ENCODE assay signal across 24 cellular contexts in the genomic region with DNA sequence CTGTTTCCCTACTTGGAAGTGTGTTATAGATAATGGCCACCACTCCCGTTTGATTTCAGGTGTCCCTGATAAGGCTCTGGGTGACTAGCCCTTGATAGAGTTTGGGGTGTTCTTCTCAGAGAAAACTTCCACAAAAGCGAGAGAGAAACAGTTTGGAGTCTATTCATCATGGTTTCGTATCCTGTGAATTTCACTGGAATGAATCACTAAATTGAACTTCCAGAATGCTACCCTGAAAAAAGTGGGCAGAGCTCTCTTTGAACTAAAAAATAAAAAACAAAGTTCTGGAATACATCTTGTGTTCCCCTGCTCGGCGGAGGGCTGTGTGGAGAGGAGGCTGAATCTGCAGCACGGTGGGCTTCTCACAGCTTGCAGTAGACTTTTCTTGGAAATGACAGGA. TPM values are rescaled to one million over a fixed set of nuclear protein-coding genes. Genes with fewer than 3 reads are reported as not detected.
DNase-seq lines count a peak whose midpoint lies in the region; TF ChIP-seq lines count a peak whose summit lies in the region.
"Had no signal": no experiment of that assay in that cellular context is flagged by ENCODE, and none has a peak within 500 bp of the region (broad histone marks: within the 10 kb centered on the region; RNA-seq: fewer than 3 reads in every experiment).

No MANE protein-coding gene starts in this region.

- H3K4me3 Mint-ChIP-seq in activated T-helper 1 cell treated with anti-CD3 and anti-CD28 coated beads, Interleukin-12 subunit alpha, Interleukin-12 subunit beta, Interleukin-2, Interleukin-4 antibody, amounts not matched to agents 30 ng/mL and 10 ng/mL and 1 ng/mL, durations not matched to agents 14 hours and 24 hours and 36 hours: no peak overlapping the region
- H3K4me3 Mint-ChIP-seq: activated CD4-positive, alpha-beta memory T cell treated with anti-CD3 and anti-CD28 coated beads for 36 hours; activated naive CD4-positive, alpha-beta T cell treated with anti-CD3 and anti-CD28 coated beads, Interleukin-2, amount 50 U/mL, for 24 hours; activated T-helper 17 cell treated with anti-CD3 and anti-CD28 coated beads, Interleukin-2, amount 50 U/mL, for 72 hours; CD4-positive, CD25-positive, alpha-beta regulatory T cell; memory B cell had no signal

- no peaks in the 10 kb centered on the region for H3K9me3 ChIP-seq in suprapubic skin
- H3K9me3 ChIP-seq: ascending aorta, thoracic aorta had no signal

- no peak for TF ChIP-seq POLR2A in suprapubic skin (IDR thresholded peaks at IDR 0.05)

- H3K27ac Mint-ChIP-seq in activated T-helper 1 cell treated with anti-CD3 and anti-CD28 coated beads, Interleukin-12 subunit alpha, Interleukin-12 subunit beta, Interleukin-2, Interleukin-4 antibody, amounts not matched to agents 30 ng/mL and 10 ng/mL and 1 ng/mL, durations not matched to agents 14 hours and 24 hours and 36 hours: no peak overlapping the region
- H3K27ac Mint-ChIP-seq: activated CD4-positive, alpha-beta memory T cell treated with anti-CD3 and anti-CD28 coated beads for 36 hours; activated naive CD4-positive, alpha-beta T cell treated with anti-CD3 and anti-CD28 coated beads, Interleukin-2, amount 50 U/mL, for 24 hours; activated T-helper 17 cell treated with anti-CD3 and anti-CD28 coated beads, Interleukin-2, amount 50 U/mL, for 72 hours; CD4-positive, CD25-positive, alpha-beta regulatory T cell; memory B cell had no signal

- peaks cover 22% of the 10 kb centered on the region for H3K27me3 Mint-ChIP-seq in activated T-helper 1 cell treated with anti-CD3 and anti-CD28 coated beads, Interleukin-12 subunit alpha, Interleukin-12 subunit beta, Interleukin-2, Interleukin-4 antibody, amounts not matched to agents 30 ng/mL and 10 ng/mL and 1 ng/mL, durations not matched to agents 14 hours and 24 hours and 36 hours (ENCODE audit: insufficient read depth)

- peaks cover 9% of the 10 kb centered on the region for H3K4me1 ChIP-seq in suprapubic skin

- no peak for TF ChIP-seq EP300 in suprapubic skin (IDR thresholded peaks at IDR 0.05)

- intact Hi-C loops in activated T-helper 1 cell treated with anti-CD3 and anti-CD28 coated beads, Interleukin-12 subunit alpha, Interleukin-12 subunit beta, Interleukin-2, Interleukin-4 antibody, amounts not matched to agents 30 ng/mL and 10 ng/mL and 1 ng/mL, durations not matched to agents 14 hours and 24 hours and 36 hours (cut with micrococcal nuclease): no loop called here

- no peaks in the 10 kb centered on the region for H3K4me1 Mint-ChIP-seq in activated T-helper 1 cell treated with anti-CD3 and anti-CD28 coated beads, Interleukin-12 subunit alpha, Interleukin-12 subunit beta, Interleukin-2, Interleukin-4 antibody, amounts not matched to agents 30 ng/mL and 10 ng/mL and 1 ng/mL, durations not matched to agents 14 hours and 24 hours and 36 hours (ENCODE audit: low read depth)
- H3K4me1 Mint-ChIP-seq: activated naive CD4-positive, alpha-beta T cell treated with anti-CD3 and anti-CD28 coated beads, Interleukin-2, amount 50 U/mL, for 24 hours; activated T-helper 17 cell treated with anti-CD3 and anti-CD28 coated beads, Interleukin-2, amount 50 U/mL, for 72 hours; CD4-positive, CD25-positive, alpha-beta regulatory T cell; memory B cell had no signal

- no peaks in the 10 kb centered on the region for H3K36me3 ChIP-seq in suprapubic skin
- H3K36me3 ChIP-seq: ascending aorta, thoracic aorta had no signal

- TF ChIP-seq CTCF in suprapubic skin (IDR thresholded peaks at IDR 0.05): no peak

- DNase-seq in HCEC 1CT (peak; percentile 39), amniotic epithelial cell (ENCODE audit: low read depth) (peak; percentile 62), fibroblast of peridontal ligament (ENCODE audit: extremely low read depth) (peak; percentile 52), suprapubic skin (ENCODE audit: low spot score in 2 of 2) (no peak), MV-4-11 (lab: John Stamatoyannopoulos, UW) (no peak), NCI-H526 treated with DMSO at 0.1 percent for 48 hours (lab: John Stamatoyannopoulos, UW) (no peak)
- no peak for DNase-seq in stimulated activated CD4-positive, alpha-beta T cell treated with anti-CD3 and anti-CD28 coated beads, Interleukin-2, amount 100 ng/mL, for 24 hours
- no peak for DNase-seq in activated T-helper 1 cell treated with anti-CD3 and anti-CD28 coated beads, Interleukin-12 subunit alpha, Interleukin-12 subunit beta, Interleukin-2, Interleukin-4 antibody, amounts not matched to agents 30 ng/mL and 10 ng/mL and 1 ng/mL, durations not matched to agents 14 hours and 24 hours and 36 hours (ENCODE audit: low spot score)
- DNase-seq: activated CD4-positive, alpha-beta memory T cell treated with anti-CD3 and anti-CD28 coated beads for 36 hours; activated CD4-positive, CD25-positive, alpha-beta regulatory T cell treated with anti-CD3 and anti-CD28 coated beads, Interleukin-2, amount 50 U/mL, for 72 hours; activated CD8-positive, alpha-beta memory T cell treated with anti-CD3 and anti-CD28 coated beads, Interleukin-2, amount 50 U/mL, for 48 hours; CD4-positive, CD25-positive, alpha-beta regulatory T cell; cerebellar nuclear complex; foreskin melanocyte; left cardiac atrium; NCI-H1105 treated with DMSO at 0.1 percent for 48 hours; NCI-H2029; stimulated activated CD4-positive, alpha-beta T cell treated with anti-CD3 and anti-CD28 coated beads, Interleukin-15, amount 100 ng/mL, for 24 hours; stimulated activated naive CD4-positive, alpha-beta T cell had no signal

- no peaks in the 10 kb centered on the region for H3K27me3 ChIP-seq in suprapubic skin
- H3K27me3 ChIP-seq: ascending aorta had no signal

- H3K4me3 ChIP-seq in suprapubic skin: no peak overlapping the region
- H3K4me3 ChIP-seq: ascending aorta, thoracic aorta had no signal

- H3K27ac ChIP-seq in suprapubic skin: peak overlapping the region; percentile 54
- H3K27ac ChIP-seq: thoracic aorta had no signal

- H3K36me3 Mint-ChIP-seq in activated T-helper 1 cell treated with anti-CD3 and anti-CD28 coated beads, Interleukin-12 subunit alpha, Interleukin-12 subunit beta, Interleukin-2, Interleukin-4 antibody, amounts not matched to agents 30 ng/mL and 10 ng/mL and 1 ng/mL, durations not matched to agents 14 hours and 24 hours and 36 hours (ENCODE audit: low read depth): no peaks in the 10 kb centered on the region
- H3K36me3 Mint-ChIP-seq: activated CD4-positive, alpha-beta memory T cell treated with anti-CD3 and anti-CD28 coated beads for 36 hours; activated naive CD4-positive, alpha-beta T cell treated with anti-CD3 and anti-CD28 coated beads, Interleukin-2, amount 50 U/mL, for 24 hours; CD4-positive, CD25-positive, alpha-beta regulatory T cell; memory B cell had no signal

- 62% methylated on average over 6 of the region's 6 CpGs for WGBS in suprapubic skin

- no peaks in the 10 kb centered on the region for H3K9me3 Mint-ChIP-seq in activated T-helper 1 cell treated with anti-CD3 and anti-CD28 coated beads, Interleukin-12 subunit alpha, Interleukin-12 subunit beta, Interleukin-2, Interleukin-4 antibody, amounts not matched to agents 30 ng/mL and 10 ng/mL and 1 ng/mL, durations not matched to agents 14 hours and 24 hours and 36 hours
- H3K9me3 Mint-ChIP-seq: activated CD4-positive, alpha-beta memory T cell treated with anti-CD3 and anti-CD28 coated beads for 36 hours; activated naive CD4-positive, alpha-beta T cell treated with anti-CD3 and anti-CD28 coated beads, Interleukin-2, amount 50 U/mL, for 24 hours; activated T-helper 17 cell treated with anti-CD3 and anti-CD28 coated beads, Interleukin-2, amount 50 U/mL, for 72 hours; CD4-positive, CD25-positive, alpha-beta regulatory T cell; memory B cell had no signal

RNA-seq across cellular contexts. Expression of gene FAM98B, which starts 52.8 kb away (rescaled TPM):
- total RNA-seq in suprapubic skin: 10 to 100 TPM in 3 of 4 donors, 1 to 10 TPM in 1; 9.4 to 48.3 (median 14.7) TPM
- total RNA-seq in activated T-helper 1 cell treated with anti-CD3 and anti-CD28 coated beads, Interleukin-12 subunit alpha, Interleukin-12 subunit beta, Interleukin-2, Interleukin-4 antibody, amounts not matched to agents 30 ng/mL and 10 ng/mL and 1 ng/mL, durations not matched to agents 14 hours and 24 hours and 36 hours: 64.4 and 66.9 TPM in 2 replicates

Comparison
In these comparisons a context has a peak if more than half of its experiments do, and no peak if none do; other contexts are left out.
1. DNase-seq: peak in HCEC 1CT (single experiment), amniotic epithelial cell (single experiment) and fibroblast of peridontal ligament (single experiment); none in suprapubic skin (0 of 2), MV-4-11 (single experiment), stimulated activated CD4-positive, alpha-beta T cell treated with anti-CD3 and anti-CD28 coated beads, Interleukin-2, amount 100 ng/mL, for 24 hours (0 of 2), NCI-H526 treated with DMSO at 0.1 percent for 48 hours (single experiment) and activated T-helper 1 cell treated with anti-CD3 and anti-CD28 coated beads, Interleukin-12 subunit alpha, Interleukin-12 subunit beta, Interleukin-2, Interleukin-4 antibody, amounts not matched to agents 30 ng/mL and 10 ng/mL and 1 ng/mL, durations not matched to agents 14 hours and 24 hours and 36 hours (single experiment).